In genomic region chr11:61509058-61510029, GRCh38 we compare ENCODE assay signal across 8 cellular contexts.
A peak's percentile ranks its signal among the peaks of the same experiment; 100 is the strongest.
DNase-seq lines count a peak whose midpoint lies in the region; ATAC-seq lines count a peak whose summit lies in the region.

No MANE protein-coding gene starts in this region.

- DNase-seq in GDM1 (lab: John Stamatoyannopoulos, UW): peak; percentile 60
- DNase-seq in NCI-H2196 (lab: John Stamatoyannopoulos, UW; ENCODE audit: unreplicated experiment): peak; percentile 89
- DNase-seq in activated CD4-positive, alpha-beta T cell treated with anti-CD3 and anti-CD28 coated beads, Interleukin-2, amount 50 U/mL, for 4 hours: peak; percentile 37 to 44
- peak; percentile 88 for DNase-seq in ecto neural progenitor cell (ENCODE audit: low spot score)
- peak; percentile 37 for DNase-seq in medulla oblongata (ENCODE audit: extremely low spot score)
- DNase-seq in stimulated activated CD4-positive, alpha-beta T cell treated with anti-CD3 and anti-CD28 coated beads, TNF-alpha, amount 100 ng/mL, for 4 hours (ENCODE audit: low read depth in 3 of 3): peak; percentile 21 to 41 (median 21)
- DNase-seq in NK-92 (lab: John Stamatoyannopoulos, UW; ENCODE audit: unreplicated experiment): no peak

- ATAC-seq in HG02852 (IDR thresholded peaks at IDR 0.05; ENCODE audit: unreplicated experiment): peak; percentile 38
